Comparison of ENCODE assay signal across 26 cellular contexts in genomic region chr7:2000153-2000687, GRCh38.
DNase-seq lines count a peak whose midpoint lies in the region; ATAC-seq and TF ChIP-seq lines count a peak whose summit lies in the region.
"Had no signal": no experiment of that assay in that cellular context is flagged by ENCODE, and none has a peak within 500 bp of the region (broad histone marks: within the 10 kb centered on the region; RNA-seq: fewer than 3 reads in every experiment).

No MANE protein-coding gene starts in this region.

- no peaks in the 10 kb centered on the region for H3K9me3 ChIP-seq in right cardiac atrium (ENCODE audit: control insufficient read depth, low read length)
- no peaks in the 10 kb centered on the region for H3K9me3 ChIP-seq in neuronal stem cell (replicated peaks in 1 of 2; ENCODE audit: control insufficient read depth in 2 of 2, insufficient read depth in 1 of 2, low read depth in 1 of 2, low read length in 2 of 2)
- H3K9me3 ChIP-seq: left lung, SJCRH30, upper lobe of right lung had no signal

- H3K27me3 Mint-ChIP-seq in activated CD4-positive, alpha-beta memory T cell treated with anti-CD3 and anti-CD28 coated beads for 36 hours, result no peaks in the 10 kb centered on the region
- H3K27me3 Mint-ChIP-seq in activated CD4-positive, alpha-beta memory T cell treated with anti-CD3 and anti-CD28 coated beads, Interleukin-2, amount 10 ng/mL, durations not matched to agents 7 days and 5 days, result no peaks in the 10 kb centered on the region
- H3K27me3 Mint-ChIP-seq in WTC11 (ENCODE audit: low read depth), result no peaks in the 10 kb centered on the region
- H3K27me3 Mint-ChIP-seq: T-cell had no signal

- H3K4me1 ChIP-seq in right cardiac atrium (ENCODE audit: control insufficient read depth, insufficient read depth, low read length) (no peaks in the 10 kb centered on the region), neuronal stem cell (ENCODE audit: control insufficient read depth in 2 of 2, insufficient read depth in 1 of 2, low read depth in 1 of 2, low read length in 2 of 2) (peaks cover 15 to 16% of the 10 kb centered on the region in 2 donors)
- H3K4me1 ChIP-seq: left lung, upper lobe of right lung had no signal

- no peak overlapping the region for H2AFZ ChIP-seq in neuronal stem cell (ENCODE audit: low read length)
- H2AFZ ChIP-seq: GM23248 had no signal

- POLR2A ChIA-PET in activated CD4-positive, alpha-beta memory T cell treated with anti-CD3 and anti-CD28 coated beads for 36 hours (lab: Charles Lee), result no interaction called here
- POLR2A ChIA-PET in activated CD4-positive, alpha-beta memory T cell treated with anti-CD3 and anti-CD28 coated beads, Interleukin-2, amount 10 ng/mL, durations not matched to agents 7 days and 5 days (lab: Charles Lee), result no interaction called here
- POLR2A ChIA-PET in WTC11 (lab: Charles Lee), result no interaction called here

- peak overlapping the region; percentile 59 for H3K18ac ChIP-seq in neuronal stem cell (ENCODE audit: low read length)

- no peak overlapping the region for H2BK12ac ChIP-seq in neuronal stem cell (ENCODE audit: low read length)

- H3K27ac ChIP-seq in right cardiac atrium (ENCODE audit: low read length) (no peak overlapping the region), neuronal stem cell (replicated peaks; ENCODE audit: low read length) (no peak overlapping the region)
- H3K27ac ChIP-seq: 22Rv1, GM23248, left lung, SJCRH30, upper lobe of right lung had no signal

- H2AK5ac ChIP-seq in neuronal stem cell (ENCODE audit: low read depth, low read length), result no peak overlapping the region

- H3K27ac Mint-ChIP-seq in activated CD4-positive, alpha-beta memory T cell treated with anti-CD3 and anti-CD28 coated beads for 36 hours, result peak overlapping the region; percentile 44
- no peak overlapping the region for H3K27ac Mint-ChIP-seq in activated CD4-positive, alpha-beta memory T cell treated with anti-CD3 and anti-CD28 coated beads, Interleukin-2, amount 10 ng/mL, durations not matched to agents 7 days and 5 days
- H3K27ac Mint-ChIP-seq in WTC11, result peak overlapping the region; percentile 89
- H3K27ac Mint-ChIP-seq: T-cell had no signal

- H3K4ac ChIP-seq in neuronal stem cell (ENCODE audit: low read length), result no peak overlapping the region

- no peak overlapping the region for H2BK15ac ChIP-seq in neuronal stem cell (ENCODE audit: low read length)

- CTCF ChIA-PET in activated CD4-positive, alpha-beta memory T cell treated with anti-CD3 and anti-CD28 coated beads for 36 hours (lab: Charles Lee), result no interaction called here
- CTCF ChIA-PET in activated CD4-positive, alpha-beta memory T cell treated with anti-CD3 and anti-CD28 coated beads, Interleukin-2, amount 10 ng/mL, durations not matched to agents 7 days and 5 days (lab: Charles Lee), result no interaction called here
- CTCF ChIA-PET in WTC11 (lab: Charles Lee), result no interaction called here

- H3K36me3 Mint-ChIP-seq in activated CD4-positive, alpha-beta memory T cell treated with anti-CD3 and anti-CD28 coated beads for 36 hours, result no peaks in the 10 kb centered on the region
- no peaks in the 10 kb centered on the region for H3K36me3 Mint-ChIP-seq in activated CD4-positive, alpha-beta memory T cell treated with anti-CD3 and anti-CD28 coated beads, Interleukin-2, amount 10 ng/mL, durations not matched to agents 7 days and 5 days (ENCODE audit: low read depth)
- no peaks in the 10 kb centered on the region for H3K36me3 Mint-ChIP-seq in WTC11
- H3K36me3 Mint-ChIP-seq: T-cell had no signal

- peak overlapping the region; percentile 56 for H4K8ac ChIP-seq in neuronal stem cell (ENCODE audit: low read depth, low read length)

- H3K4me3 Mint-ChIP-seq in activated CD4-positive, alpha-beta memory T cell treated with anti-CD3 and anti-CD28 coated beads for 36 hours, result no peak overlapping the region
- H3K4me3 Mint-ChIP-seq in activated CD4-positive, alpha-beta memory T cell treated with anti-CD3 and anti-CD28 coated beads, Interleukin-2, amount 10 ng/mL, durations not matched to agents 7 days and 5 days, result no peak overlapping the region
- no peak overlapping the region for H3K4me3 Mint-ChIP-seq in WTC11
- H3K4me3 Mint-ChIP-seq: T-cell had no signal

- no peak overlapping the region for H3K23ac ChIP-seq in neuronal stem cell (ENCODE audit: low read depth, low read length, poor library complexity)

- H2BK5ac ChIP-seq in neuronal stem cell (ENCODE audit: low read length), result no peak overlapping the region

- H3K9me3 Mint-ChIP-seq in activated CD4-positive, alpha-beta memory T cell treated with anti-CD3 and anti-CD28 coated beads for 36 hours, result no peaks in the 10 kb centered on the region
- no peaks in the 10 kb centered on the region for H3K9me3 Mint-ChIP-seq in activated CD4-positive, alpha-beta memory T cell treated with anti-CD3 and anti-CD28 coated beads, Interleukin-2, amount 10 ng/mL, durations not matched to agents 7 days and 5 days
- no peaks in the 10 kb centered on the region for H3K9me3 Mint-ChIP-seq in WTC11
- H3K9me3 Mint-ChIP-seq: T-cell had no signal

- ATAC-seq in WTC11 (no peak), right cardiac atrium (no peak), GM18909 (IDR thresholded peaks at IDR 0.05; ENCODE audit: poor library complexity, unreplicated experiment) (no peak)
- ATAC-seq: activated CD4-positive, CD25-positive, alpha-beta regulatory T cell treated with anti-CD3 and anti-CD28 coated beads, Interleukin-2, amount 50 U/mL, for 24 hours; left lung; T-cell; upper lobe of right lung had no signal

- H3K27me3 ChIP-seq in right cardiac atrium (ENCODE audit: control insufficient read depth, insufficient read depth), result no peaks in the 10 kb centered on the region
- H3K27me3 ChIP-seq in neuronal stem cell (ENCODE audit: control insufficient read depth in 3 of 3, insufficient read depth in 3 of 3, low read depth in 1 of 3, low read length in 3 of 3), result no peaks in the 10 kb centered on the region
- H3K27me3 ChIP-seq: left lung, SJCRH30, upper lobe of right lung had no signal

- peaks cover 14% of the 10 kb centered on the region for H3K79me1 ChIP-seq in neuronal stem cell (ENCODE audit: low read depth, low read length)

- TF ChIP-seq CTCF in WTC11 (IDR thresholded peaks at IDR 0.05), result no peak

- no peak overlapping the region for H3K4me2 ChIP-seq in neuronal stem cell (ENCODE audit: insufficient read depth, low read length, poor library complexity, severe bottlenecking)

- WGBS in right cardiac atrium, result 98% methylated on average over 27 of the region's 27 CpGs
- WGBS in neuronal stem cell (ENCODE audit: extremely low coverage in 2 of 2, insufficient read length in 2 of 2, insufficient replicate concordance in 1 of 2), 2 donors, result no CpG with 5 or more reads among the region's 27 CpGs

- intact Hi-C loops in activated CD4-positive, alpha-beta memory T cell treated with anti-CD3 and anti-CD28 coated beads for 36 hours (cut with micrococcal nuclease), result no loop called here
- intact Hi-C loops in right cardiac atrium (cut with DNase I), result no loop called here

- no peak overlapping the region for H2BK120ac ChIP-seq in neuronal stem cell (ENCODE audit: low read depth, low read length)

- H3K9ac ChIP-seq in neuronal stem cell (ENCODE audit: low read depth, low read length, poor library complexity), result no peak overlapping the region
- H3K9ac ChIP-seq: GM23248 had no signal

- no peak overlapping the region for H4K91ac ChIP-seq in neuronal stem cell (ENCODE audit: low read depth, low read length, poor library complexity)

- H3K4me3 ChIP-seq in right cardiac atrium (ENCODE audit: low read length) (no peak overlapping the region), neuronal stem cell (ENCODE audit: low read length in 2 of 2) (no peak overlapping the region)
- H3K4me3 ChIP-seq: GM23248, left lung, SJCRH30, upper lobe of right lung had no signal

- H3K36me3 ChIP-seq in neuronal stem cell (replicated peaks in 1 of 2; ENCODE audit: control insufficient read depth in 2 of 2, insufficient read depth in 2 of 2, low read length in 2 of 2), result peaks cover 0 to 3% of the 10 kb centered on the region in 2 donors
- H3K36me3 ChIP-seq: SJCRH30, upper lobe of right lung had no signal

- peak overlapping the region; percentile 56 for H3K14ac ChIP-seq in neuronal stem cell (ENCODE audit: low read length)

- no peak for DNase-seq in activated CD4-positive, alpha-beta memory T cell treated with anti-CD3 and anti-CD28 coated beads for 36 hours
- DNase-seq in activated CD4-positive, alpha-beta memory T cell treated with anti-CD3 and anti-CD28 coated beads, Interleukin-2, amount 10 ng/mL, durations not matched to agents 7 days and 5 days, result no peak
- DNase-seq in WTC11 (ENCODE audit: low spot score), result no peak
- peak; percentile 4 to 57 (median 23) for DNase-seq in right cardiac atrium
- no peak for DNase-seq in neuronal stem cell (ENCODE audit: low spot score)
- no peak for DNase-seq in hypothalamus (lab: John Stamatoyannopoulos, UW)
- DNase-seq in LoVo (ENCODE audit: low spot score), result no peak
- DNase-seq: activated CD8-positive, alpha-beta memory T cell treated with anti-CD3 and anti-CD28 coated beads for 24 hours; activated T-cell treated with anti-CD3 and anti-CD28 coated beads, Interleukin-2, amount 50 U/mL, for 1 hour; central memory CD4-positive, alpha-beta T cell; GDM1; GM23248; head of caudate nucleus; midbrain; MV-4-11; NCI-H2171 treated with DMSO at 0.1 percent for 48 hours; NCI-H524 treated with DMSO at 0.1 percent for 48 hours; NK-92 treated with Interleukin-12 subunit alpha and Interleukin-12 subunit beta, amount 100 ng/mL, for 24 hours; SJCRH30; stimulated activated CD8-positive, alpha-beta memory T cell treated with anti-CD3 and anti-CD28 coated beads, Interleukin-4, amount 100 ng/mL, for 48 hours; T-cell had no signal

- H3K4me1 Mint-ChIP-seq in activated CD4-positive, alpha-beta memory T cell treated with anti-CD3 and anti-CD28 coated beads for 36 hours (ENCODE audit: low read depth), result no peaks in the 10 kb centered on the region
- H3K4me1 Mint-ChIP-seq in activated CD4-positive, alpha-beta memory T cell treated with anti-CD3 and anti-CD28 coated beads, Interleukin-2, amount 10 ng/mL, durations not matched to agents 7 days and 5 days, result no peaks in the 10 kb centered on the region
- H3K4me1 Mint-ChIP-seq in WTC11, result no peaks in the 10 kb centered on the region

TF ChIP-seq in WTC11, 78 proteins besides CTCF, POLR2A, EP300 and RAD21 (continues in another document):
- TF ChIP-seq, protein P1, sequence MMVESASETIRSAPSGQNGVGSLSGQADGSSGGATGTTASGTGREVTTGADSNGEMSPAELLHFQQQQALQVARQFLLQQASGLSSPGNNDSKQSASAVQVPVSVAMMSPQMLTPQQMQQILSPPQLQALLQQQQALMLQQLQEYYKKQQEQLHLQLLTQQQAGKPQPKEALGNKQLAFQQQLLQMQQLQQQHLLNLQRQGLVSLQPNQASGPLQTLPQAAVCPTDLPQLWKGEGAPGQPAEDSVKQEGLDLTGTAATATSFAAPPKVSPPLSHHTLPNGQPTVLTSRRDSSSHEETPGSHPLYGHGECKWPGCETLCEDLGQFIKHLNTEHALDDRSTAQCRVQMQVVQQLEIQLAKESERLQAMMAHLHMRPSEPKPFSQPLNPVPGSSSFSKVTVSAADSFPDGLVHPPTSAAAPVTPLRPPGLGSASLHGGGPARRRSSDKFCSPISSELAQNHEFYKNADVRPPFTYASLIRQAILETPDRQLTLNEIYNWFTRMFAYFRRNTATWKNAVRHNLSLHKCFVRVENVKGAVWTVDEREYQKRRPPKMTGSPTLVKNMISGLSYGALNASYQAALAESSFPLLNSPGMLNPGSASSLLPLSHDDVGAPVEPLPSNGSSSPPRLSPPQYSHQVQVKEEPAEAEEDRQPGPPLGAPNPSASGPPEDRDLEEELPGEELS (CRISPR knock-in tag; IDR thresholded peaks at IDR 0.05), result no peak

Comparison
In these comparisons a context has a peak if more than half of its experiments do, and no peak if none do; other contexts are left out.
1. DNase-seq: peak in right cardiac atrium (3 of 3); none in activated CD4-positive, alpha-beta memory T cell treated with anti-CD3 and anti-CD28 coated beads for 36 hours (single experiment), activated CD4-positive, alpha-beta memory T cell treated with anti-CD3 and anti-CD28 coated beads, Interleukin-2, amount 10 ng/mL, durations not matched to agents 7 days and 5 days (single experiment), WTC11 (single experiment), neuronal stem cell (single experiment), hypothalamus (0 of 51) and LoVo (single experiment).